Comparison of ENCODE assay signal across 2 cellular contexts in the genomic region with DNA sequence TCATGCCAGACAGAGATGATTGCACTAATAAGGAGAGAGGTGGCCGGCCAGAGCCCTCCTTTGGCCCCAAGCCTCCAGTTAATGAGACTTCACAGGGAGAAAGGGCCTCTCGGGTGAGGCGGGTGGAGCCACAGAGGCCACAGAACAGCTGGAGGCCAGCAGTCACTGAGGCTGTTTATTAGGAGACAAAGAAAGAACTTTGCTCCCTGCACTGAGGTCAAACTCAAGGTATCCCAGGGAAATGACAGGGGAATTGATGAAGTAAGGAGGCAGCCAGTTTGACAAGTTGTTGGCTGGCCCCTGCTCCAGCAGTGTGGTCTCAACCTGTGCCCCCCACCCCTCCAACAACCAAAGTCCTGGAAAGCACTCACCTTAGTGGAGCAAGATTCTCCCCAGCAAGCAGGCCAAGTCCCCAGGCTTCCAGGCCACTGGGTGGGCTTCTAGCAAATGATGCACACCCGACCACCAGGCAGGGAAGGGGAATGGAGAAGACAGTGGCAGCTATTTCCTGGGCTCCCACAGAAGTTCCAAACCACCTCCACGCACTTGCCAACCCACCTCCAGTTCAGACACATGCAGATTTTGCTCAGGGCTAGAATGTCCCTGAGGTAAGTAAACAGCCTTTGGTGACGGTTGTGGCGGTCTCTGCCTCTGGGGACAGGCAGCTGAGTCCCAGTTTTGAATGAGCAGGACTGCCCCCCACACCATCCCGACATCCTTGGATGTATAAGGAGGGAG.
TF ChIP-seq lines count a peak whose summit lies in the region.

No MANE protein-coding gene starts in this region.

TF ChIP-seq in SK-N-SH, 30 proteins besides CTCF, POLR2A, EP300 and RAD21:
- TF ChIP-seq FOXJ3 (CRISPR knock-in tag; IDR thresholded peaks at IDR 0.05) = 0 out of 2 replicates have a peak, but pooled peaks have one; percentile 21
- TF ChIP-seq, protein P1, sequence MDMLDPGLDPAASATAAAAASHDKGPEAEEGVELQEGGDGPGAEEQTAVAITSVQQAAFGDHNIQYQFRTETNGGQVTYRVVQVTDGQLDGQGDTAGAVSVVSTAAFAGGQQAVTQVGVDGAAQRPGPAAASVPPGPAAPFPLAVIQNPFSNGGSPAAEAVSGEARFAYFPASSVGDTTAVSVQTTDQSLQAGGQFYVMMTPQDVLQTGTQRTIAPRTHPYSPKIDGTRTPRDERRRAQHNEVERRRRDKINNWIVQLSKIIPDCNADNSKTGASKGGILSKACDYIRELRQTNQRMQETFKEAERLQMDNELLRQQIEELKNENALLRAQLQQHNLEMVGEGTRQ (IDR thresholded peaks at IDR 0.05; ENCODE audit: borderline replicate concordance, low read depth, low read length) = no peak

TF ChIP-seq in SK-N-SH treated with all-trans-retinoic acid at 6 μM for 48 hours, 23 proteins besides CTCF, POLR2A, EP300 and RAD21:
- TF ChIP-seq SNAI2 (CRISPR knock-in tag; IDR thresholded peaks at IDR 0.05) (no peak), ZNF565 (CRISPR knock-in tag; conservative IDR thresholded peaks at IDR 0.05; ENCODE audit: low read depth) (no peak), ZNF70 (CRISPR knock-in tag; IDR thresholded peaks at IDR 0.05) (no peak), RARB (CRISPR knock-in tag; IDR thresholded peaks at IDR 0.05) (no peak), ZNF8 (CRISPR knock-in tag; IDR thresholded peaks at IDR 0.05) (no peak), ISL1 (CRISPR knock-in tag; IDR thresholded peaks at IDR 0.05) (no peak), BACH2 (CRISPR knock-in tag; IDR thresholded peaks at IDR 0.05; ENCODE audit: borderline replicate concordance) (no peak), ESRRG (CRISPR knock-in tag; IDR thresholded peaks at IDR 0.05) (no peak), TCF4 (CRISPR knock-in tag; IDR thresholded peaks at IDR 0.05; ENCODE audit: borderline replicate concordance) (no peak), CSDC2 (CRISPR knock-in tag; IDR thresholded peaks at IDR 0.05) (no peak), PPARA (CRISPR knock-in tag; IDR thresholded peaks at IDR 0.05; ENCODE audit: borderline replicate concordance) (no peak), OSR1 (CRISPR knock-in tag; IDR thresholded peaks at IDR 0.05) (no peak), ZFP3 (CRISPR knock-in tag; IDR thresholded peaks at IDR 0.05) (no peak)
- TF ChIP-seq, protein P2, sequence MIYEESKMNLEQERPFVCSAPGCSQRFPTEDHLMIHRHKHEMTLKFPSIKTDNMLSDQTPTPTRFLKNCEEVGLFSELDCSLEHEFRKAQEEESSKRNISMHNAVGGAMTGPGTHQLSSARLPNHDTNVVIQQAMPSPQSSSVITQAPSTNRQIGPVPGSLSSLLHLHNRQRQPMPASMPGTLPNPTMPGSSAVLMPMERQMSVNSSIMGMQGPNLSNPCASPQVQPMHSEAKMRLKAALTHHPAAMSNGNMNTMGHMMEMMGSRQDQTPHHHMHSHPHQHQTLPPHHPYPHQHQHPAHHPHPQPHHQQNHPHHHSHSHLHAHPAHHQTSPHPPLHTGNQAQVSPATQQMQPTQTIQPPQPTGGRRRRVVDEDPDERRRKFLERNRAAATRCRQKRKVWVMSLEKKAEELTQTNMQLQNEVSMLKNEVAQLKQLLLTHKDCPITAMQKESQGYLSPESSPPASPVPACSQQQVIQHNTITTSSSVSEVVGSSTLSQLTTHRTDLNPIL (CRISPR knock-in tag; IDR thresholded peaks at IDR 0.05; ENCODE audit: low read depth) = no peak
- TF ChIP-seq, protein P3, sequence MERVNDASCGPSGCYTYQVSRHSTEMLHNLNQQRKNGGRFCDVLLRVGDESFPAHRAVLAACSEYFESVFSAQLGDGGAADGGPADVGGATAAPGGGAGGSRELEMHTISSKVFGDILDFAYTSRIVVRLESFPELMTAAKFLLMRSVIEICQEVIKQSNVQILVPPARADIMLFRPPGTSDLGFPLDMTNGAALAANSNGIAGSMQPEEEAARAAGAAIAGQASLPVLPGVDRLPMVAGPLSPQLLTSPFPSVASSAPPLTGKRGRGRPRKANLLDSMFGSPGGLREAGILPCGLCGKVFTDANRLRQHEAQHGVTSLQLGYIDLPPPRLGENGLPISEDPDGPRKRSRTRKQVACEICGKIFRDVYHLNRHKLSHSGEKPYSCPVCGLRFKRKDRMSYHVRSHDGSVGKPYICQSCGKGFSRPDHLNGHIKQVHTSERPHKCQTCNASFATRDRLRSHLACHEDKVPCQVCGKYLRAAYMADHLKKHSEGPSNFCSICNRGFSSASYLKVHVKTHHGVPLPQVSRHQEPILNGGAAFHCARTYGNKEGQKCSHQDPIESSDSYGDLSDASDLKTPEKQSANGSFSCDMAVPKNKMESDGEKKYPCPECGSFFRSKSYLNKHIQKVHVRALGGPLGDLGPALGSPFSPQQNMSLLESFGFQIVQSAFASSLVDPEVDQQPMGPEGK (CRISPR knock-in tag; IDR thresholded peaks at IDR 0.05; ENCODE audit: borderline replicate concordance) = no peak
- TF ChIP-seq, protein P4, sequence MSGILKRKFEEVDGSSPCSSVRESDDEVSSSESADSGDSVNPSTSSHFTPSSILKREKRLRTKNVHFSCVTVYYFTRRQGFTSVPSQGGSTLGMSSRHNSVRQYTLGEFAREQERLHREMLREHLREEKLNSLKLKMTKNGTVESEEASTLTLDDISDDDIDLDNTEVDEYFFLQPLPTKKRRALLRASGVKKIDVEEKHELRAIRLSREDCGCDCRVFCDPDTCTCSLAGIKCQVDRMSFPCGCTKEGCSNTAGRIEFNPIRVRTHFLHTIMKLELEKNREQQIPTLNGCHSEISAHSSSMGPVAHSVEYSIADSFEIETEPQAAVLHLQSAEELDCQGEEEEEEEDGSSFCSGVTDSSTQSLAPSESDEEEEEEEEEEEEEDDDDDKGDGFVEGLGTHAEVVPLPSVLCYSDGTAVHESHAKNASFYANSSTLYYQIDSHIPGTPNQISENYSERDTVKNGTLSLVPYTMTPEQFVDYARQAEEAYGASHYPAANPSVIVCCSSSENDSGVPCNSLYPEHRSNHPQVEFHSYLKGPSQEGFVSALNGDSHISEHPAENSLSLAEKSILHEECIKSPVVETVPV (CRISPR knock-in tag; IDR thresholded peaks at IDR 0.05) = no peak
